Comparison of ENCODE assay signal across 8 cellular contexts in genomic region chr12:54279227-54279631, GRCh38. TPM values are rescaled to one million over a fixed set of nuclear protein-coding genes. Genes with fewer than 3 reads are reported as not detected.
DNase-seq lines count a peak whose midpoint lies in the region; FAIRE-seq and TF ChIP-seq lines count a peak whose summit lies in the region.

No MANE protein-coding gene starts in this region.

- peak overlapping the region; percentile 91 to 100 (median 98) for H3K9ac ChIP-seq in BLaER1 treated with 17β-estradiol and CSF1 and Interleukin-3, amounts not matched to agents 10 nM and 100 nM
- H3K9ac ChIP-seq in endothelial cell of umbilical vein (replicated peaks; ENCODE audit: extremely low read depth, insufficient read depth, low read length): peak overlapping the region; percentile 84

- TF ChIP-seq POLR2A in endothelial cell of umbilical vein (IDR thresholded peaks at IDR 0.05; ENCODE audit: low read depth, low read length): no peak

- peak overlapping the region; percentile 85 to 96 (median 91) for H3K4me2 ChIP-seq in BLaER1 treated with 17β-estradiol and CSF1 and Interleukin-3, amounts not matched to agents 10 nM and 100 nM
- H3K4me2 ChIP-seq in endothelial cell of umbilical vein (ENCODE audit: insufficient read depth, low read length): peak overlapping the region; percentile 88
- H3K4me2 ChIP-seq in osteoblast (ENCODE audit: insufficient read depth, low read length): peak overlapping the region; percentile 99

- TSS peak; percentile 60 for BruUV-seq in endothelial cell of umbilical vein (replicated peaks; lab: Mats Ljungman, UMichigan)

- H3K9me1 ChIP-seq in endothelial cell of umbilical vein (replicated peaks; ENCODE audit: control insufficient read depth, extremely low read depth, insufficient read depth, low read length): no peaks in the 10 kb centered on the region

- TF ChIP-seq CTCF in endothelial cell of umbilical vein (IDR thresholded peaks at IDR 0.05; ENCODE audit: extremely low read depth in 1 of 2, insufficient read depth in 1 of 2, low read depth in 1 of 2, low read length in 2 of 2) (no peak), osteoblast (IDR thresholded peaks at IDR 0.05; ENCODE audit: extremely low read depth, low read depth, low read length) (no peak)

- H2AFZ ChIP-seq in endothelial cell of umbilical vein (ENCODE audit: low read depth, low read length) (no peak overlapping the region), osteoblast (ENCODE audit: low read length) (peak overlapping the region; percentile 70)

- H3K79me2 ChIP-seq in endothelial cell of umbilical vein (ENCODE audit: control insufficient read depth, insufficient read depth, low read length) (peaks cover 85% of the 10 kb centered on the region), osteoblast (ENCODE audit: insufficient read depth, low read length) (peaks cover 88% of the 10 kb centered on the region)

- CTCF ChIA-PET in endothelial cell of umbilical vein (lab: Charles Lee): interaction anchor here (0.9 to 3.7 kb wide), 4 partner anchors 20 to 100 kb away, joined by 3 to 39 read pairs (median 14); partner anchors contain the start of gene COPZ1

- peak overlapping the region; percentile 62 to 88 (median 82) for H3K4me3 ChIP-seq in BLaER1 treated with 17β-estradiol and CSF1 and Interleukin-3, amounts not matched to agents 10 nM and 100 nM
- H3K4me3 ChIP-seq in MG63 (peak overlapping the region; percentile 71), endothelial cell of umbilical vein (replicated peaks in 1 of 3; ENCODE audit: insufficient read depth in 1 of 3, low read depth in 1 of 3, low read length in 3 of 3) (peak overlapping the region; percentile 28 to 78 (median 56)), osteoblast (ENCODE audit: insufficient read depth, low read length) (peak overlapping the region; percentile 97)

- dilution Hi-C loops in endothelial cell of umbilical vein (cut with MboI; ENCODE audit: extremely low pct_ligation_motif_present, low sequenced_read_pairs): no loop called here

- H4K20me1 ChIP-seq in BLaER1 treated with 17β-estradiol and CSF1 and Interleukin-3, amounts not matched to agents 10 nM and 100 nM: peaks cover 32 to 55% (median 35%) of the 10 kb centered on the region in 11 experiments
- peaks cover 8% of the 10 kb centered on the region for H4K20me1 ChIP-seq in endothelial cell of umbilical vein (replicated peaks; ENCODE audit: control insufficient read depth, extremely low read depth, insufficient read depth, low read length)
- H4K20me1 ChIP-seq in osteoblast (ENCODE audit: insufficient read depth, low read length): peaks cover 36% of the 10 kb centered on the region

- peaks cover 30 to 79% (median 44%) of the 10 kb centered on the region in 11 experiments for H3K36me3 ChIP-seq in BLaER1 treated with 17β-estradiol and CSF1 and Interleukin-3, amounts not matched to agents 10 nM and 100 nM
- H3K36me3 ChIP-seq in MG63 (peaks cover 74% of the 10 kb centered on the region), endothelial cell of umbilical vein (ENCODE audit: control insufficient read depth in 2 of 2, extremely low read depth in 1 of 2, insufficient read depth in 2 of 2, low read length in 2 of 2) (peaks cover 8 to 19% of the 10 kb centered on the region in 2 experiments), osteoblast (ENCODE audit: insufficient read depth, low read length) (peaks cover 31% of the 10 kb centered on the region)

- H3K27ac ChIP-seq in BLaER1 treated with 17β-estradiol and CSF1 and Interleukin-3, amounts not matched to agents 10 nM and 100 nM: peak overlapping the region; percentile 90 to 100 (median 97)
- H3K27ac ChIP-seq in endothelial cell of umbilical vein (ENCODE audit: insufficient read depth, low read depth, low read length) (peak overlapping the region; percentile 67), osteoblast (ENCODE audit: low read depth, low read length) (peak overlapping the region; percentile 99)

- no peak for FAIRE-seq in endothelial cell of umbilical vein (lab: Jason Lieb, UNC)

- intact Hi-C loops in endothelial cell of umbilical vein (cut with micrococcal nuclease): loop anchor here (1.0 kb wide), 3 partner anchors 20 to 59 kb away; no protein-coding TSS in a partner anchor
- intact Hi-C loops in head of caudate nucleus (cut with DNase I): no loop called here

- H3K27me3 ChIP-seq in BLaER1 treated with 17β-estradiol and CSF1 and Interleukin-3, amounts not matched to agents 10 nM and 100 nM: no peaks in the 10 kb centered on the region
- H3K27me3 ChIP-seq in MG63 (no peaks in the 10 kb centered on the region), endothelial cell of umbilical vein (ENCODE audit: control insufficient read depth in 2 of 2, insufficient read depth in 2 of 2, low read length in 2 of 2) (no peaks in the 10 kb centered on the region), osteoblast (ENCODE audit: insufficient read depth, low read length) (no peaks in the 10 kb centered on the region)

- H3K4me1 ChIP-seq in BLaER1 treated with 17β-estradiol and CSF1 and Interleukin-3, amounts not matched to agents 10 nM and 100 nM: peaks cover 32 to 49% (median 42%) of the 10 kb centered on the region in 10 experiments
- peaks cover 41% of the 10 kb centered on the region for H3K4me1 ChIP-seq in endothelial cell of umbilical vein (ENCODE audit: control insufficient read depth, extremely low read depth, insufficient read depth, low read length)
- peaks cover 40% of the 10 kb centered on the region for H3K4me1 ChIP-seq in osteoblast (ENCODE audit: insufficient read depth, low read length)

- H3K9me3 ChIP-seq in BLaER1 treated with 17β-estradiol and CSF1 and Interleukin-3, amounts not matched to agents 10 nM and 100 nM (replicated peaks in 1 of 11): no peaks in the 10 kb centered on the region
- no peaks in the 10 kb centered on the region for H3K9me3 ChIP-seq in MG63
- H3K9me3 ChIP-seq in endothelial cell of umbilical vein (replicated peaks; ENCODE audit: control insufficient read depth, insufficient read depth, low read length): no peaks in the 10 kb centered on the region
- H3K9me3 ChIP-seq in osteoblast (ENCODE audit: low read depth, low read length): no peaks in the 10 kb centered on the region

- POLR2A ChIA-PET in endothelial cell of umbilical vein (lab: Charles Lee): interaction anchor here (0.6 to 3.2 kb wide), 6 partner anchors 11 to 48 kb away, joined by 3 to 29 read pairs (median 15); partner anchors contain the start of gene COPZ1

- no peak for DNase-seq in MG63
- DNase-seq in endothelial cell of umbilical vein (ENCODE audit: low read depth, low spot score): no peak
- DNase-seq in osteoblast (ENCODE audit: insufficient read length, low spot score, missing footprints): no peak
- DNase-seq in iPS-NIHi7 (ENCODE audit: extremely low spot score): no peak
- DNase-seq in NCI-H774 (lab: John Stamatoyannopoulos, UW): no peak
- DNase-seq in NCI-H748 treated with DMSO at 0.1 percent for 48 hours (lab: John Stamatoyannopoulos, UW): no peak
- no peak for DNase-seq in head of caudate nucleus

RNA-seq across cellular contexts. Expression of gene CBX5, which starts 0.7 kb away (rescaled TPM):
- 20.5 and 26.6 TPM in 2 replicates for total RNA-seq in MG63 (2014; rRNA removed; shearing (Covaris generic); ENCODE audit: low replicate concordance)
- total RNA-seq in endothelial cell of umbilical vein: 111 TPM in 2 replicates
- 20.4 and 22.8 TPM in 2 replicates for polyA plus RNA-seq in endothelial cell of umbilical vein
- 23.7 and 24.8 TPM in 2 replicates for polyA plus RNA-seq in endothelial cell of umbilical vein (2011; cell fraction: cytosol; rRNA removed)
- 19.2 and 29.7 TPM in 2 replicates for polyA plus RNA-seq in endothelial cell of umbilical vein (2011; cell fraction: nucleus; rRNA removed)
- polyA plus RNA-seq in endothelial cell of umbilical vein (2012): 23.5 and 32.2 TPM in 2 replicates
- 107 and 135 TPM in 2 replicates for polyA minus RNA-seq in endothelial cell of umbilical vein
- polyA minus RNA-seq in endothelial cell of umbilical vein (2011; cell fraction: cytosol; rRNA and poly(A)+ RNA removed): 45.5 TPM
- polyA minus RNA-seq in endothelial cell of umbilical vein (2011; cell fraction: nucleus; rRNA and poly(A)+ RNA removed): 25.4 and 42.8 TPM in 2 replicates
- total RNA-seq in osteoblast: 37.1 and 37.6 TPM in 2 replicates

RNA-seq across cellular contexts. Expression of gene HNRNPA1, which starts 1.3 kb away (rescaled TPM):
- total RNA-seq in MG63 (2014; rRNA removed; shearing (Covaris generic); ENCODE audit: low replicate concordance): 84.7 and 146 TPM in 2 replicates
- total RNA-seq in endothelial cell of umbilical vein (1,437 and 1,470 TPM in 2 replicates), osteoblast (217 and 232 TPM in 2 replicates)
- 340 and 566 TPM in 2 replicates for polyA plus RNA-seq in endothelial cell of umbilical vein
- polyA plus RNA-seq in endothelial cell of umbilical vein (2011; cell fraction: cytosol; rRNA removed): 1,013 and 1,302 TPM in 2 replicates
- polyA plus RNA-seq in endothelial cell of umbilical vein (2011; cell fraction: nucleus; rRNA removed): 710 and 849 TPM in 2 replicates
- polyA plus RNA-seq in endothelial cell of umbilical vein (2012): 1,410 and 1,644 TPM in 2 replicates
- polyA minus RNA-seq in endothelial cell of umbilical vein: 867 and 877 TPM in 2 replicates
- 521 TPM for polyA minus RNA-seq in endothelial cell of umbilical vein (2011; cell fraction: cytosol; rRNA and poly(A)+ RNA removed)
- 264 and 350 TPM in 2 replicates for polyA minus RNA-seq in endothelial cell of umbilical vein (2011; cell fraction: nucleus; rRNA and poly(A)+ RNA removed)

RNA-seq across cellular contexts. Expression of gene NFE2, which starts 21.6 kb away (rescaled TPM):
- total RNA-seq in MG63 (2014; rRNA removed; shearing (Covaris generic); ENCODE audit: low replicate concordance): 0.13 TPM in 1 of 2 replicates, not detected in the other
- not detected in 2 replicates for total RNA-seq in endothelial cell of umbilical vein
- not detected in 2 replicates for polyA plus RNA-seq in endothelial cell of umbilical vein
- polyA plus RNA-seq in endothelial cell of umbilical vein (2011; cell fraction: cytosol; rRNA removed): not detected in 2 replicates
- not detected in 2 replicates for polyA plus RNA-seq in endothelial cell of umbilical vein (2011; cell fraction: nucleus; rRNA removed)
- not detected in 2 replicates for polyA plus RNA-seq in endothelial cell of umbilical vein (2012)
- polyA minus RNA-seq in endothelial cell of umbilical vein: 1.7 and 3.9 TPM in 2 replicates
- 1.6 TPM for polyA minus RNA-seq in endothelial cell of umbilical vein (2011; cell fraction: cytosol; rRNA and poly(A)+ RNA removed)
- not detected in 2 replicates for polyA minus RNA-seq in endothelial cell of umbilical vein (2011; cell fraction: nucleus; rRNA and poly(A)+ RNA removed)
- 1.4 and 2.7 TPM in 2 replicates for total RNA-seq in osteoblast

RNA-seq across cellular contexts. Expression of gene COPZ1, which starts 45.7 kb away (rescaled TPM):
- total RNA-seq in MG63 (2014; rRNA removed; shearing (Covaris generic); ENCODE audit: low replicate concordance): 243 and 381 TPM in 2 replicates
- 137 and 143 TPM in 2 replicates for total RNA-seq in endothelial cell of umbilical vein
- polyA plus RNA-seq in endothelial cell of umbilical vein: 169 and 174 TPM in 2 replicates
- polyA plus RNA-seq in endothelial cell of umbilical vein (2011; cell fraction: cytosol; rRNA removed): 179 and 185 TPM in 2 replicates
- 89.4 and 104 TPM in 2 replicates for polyA plus RNA-seq in endothelial cell of umbilical vein (2011; cell fraction: nucleus; rRNA removed)
- 280 and 300 TPM in 2 replicates for polyA plus RNA-seq in endothelial cell of umbilical vein (2012)
- 153 and 165 TPM in 2 replicates for polyA minus RNA-seq in endothelial cell of umbilical vein
- 137 TPM for polyA minus RNA-seq in endothelial cell of umbilical vein (2011; cell fraction: cytosol; rRNA and poly(A)+ RNA removed)
- polyA minus RNA-seq in endothelial cell of umbilical vein (2011; cell fraction: nucleus; rRNA and poly(A)+ RNA removed): 37.6 and 48.5 TPM in 2 replicates
- 96.9 and 104 TPM in 2 replicates for total RNA-seq in osteoblast
